ENCODE assay signal across 1 cellular context in the genomic region with DNA sequence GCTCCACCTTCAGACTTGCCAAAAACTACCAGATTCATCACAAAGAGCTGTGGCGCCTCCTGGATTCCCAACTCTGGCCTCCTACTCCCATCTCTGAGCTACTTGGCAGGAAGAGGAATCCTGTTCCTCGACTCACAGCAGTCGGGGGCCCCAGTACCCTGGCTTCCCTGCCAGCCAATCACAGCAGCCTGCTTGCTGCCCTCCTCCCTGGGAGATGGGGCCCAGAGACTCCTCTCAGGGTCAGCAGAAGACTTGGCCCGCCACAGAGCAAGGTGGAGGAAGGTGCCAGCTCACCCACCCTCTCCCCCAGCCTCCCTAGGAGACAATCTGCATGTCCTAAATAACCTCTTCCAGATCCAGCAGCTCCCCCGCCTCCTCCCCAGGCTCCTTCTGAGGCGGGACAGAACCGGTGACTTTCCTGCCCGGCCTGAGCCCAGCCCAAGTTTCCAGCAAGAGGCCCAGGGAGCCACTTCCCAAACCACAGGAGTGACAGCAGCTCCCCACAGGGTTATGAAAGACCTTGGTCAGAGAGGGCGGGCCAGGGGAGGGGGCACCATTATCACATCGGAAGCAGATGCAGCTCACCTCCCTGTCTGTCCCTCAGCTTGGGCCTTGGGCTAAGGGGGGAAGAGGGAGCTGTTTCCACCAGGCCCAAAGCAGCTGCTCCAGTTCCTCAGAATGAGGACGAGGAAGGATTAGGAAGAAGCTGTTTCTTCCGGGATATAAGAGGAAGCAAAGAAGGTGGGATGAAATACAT.
TF ChIP-seq lines count a peak whose summit lies in the region.

No MANE protein-coding gene starts in this region.

TF ChIP-seq in HepG2, 621 proteins besides CTCF, POLR2A, EP300 and RAD21:
- TF ChIP-seq, protein P1, sequence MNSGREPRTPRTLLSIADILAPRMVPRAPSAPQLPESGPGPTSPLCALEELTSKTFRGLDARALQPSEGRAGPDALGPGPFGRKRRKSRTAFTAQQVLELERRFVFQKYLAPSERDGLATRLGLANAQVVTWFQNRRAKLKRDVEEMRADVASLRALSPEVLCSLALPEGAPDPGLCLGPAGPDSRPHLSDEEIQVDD (CRISPR knock-in tag; IDR thresholded peaks at IDR 0.05; ENCODE audit: borderline replicate concordance) = no peak
- no peak for TF ChIP-seq RARA (CRISPR knock-in tag; IDR thresholded peaks at IDR 0.05)
- no peak for TF ChIP-seq TSC22D2 (CRISPR knock-in tag; IDR thresholded peaks at IDR 0.05; ENCODE audit: borderline replicate concordance)
- no peak for TF ChIP-seq ZNF335 (CRISPR knock-in tag; IDR thresholded peaks at IDR 0.05)
- TF ChIP-seq NFYB (CRISPR knock-in tag; IDR thresholded peaks at IDR 0.05) = peak; percentile 30; the same call in 1 of the 2 replicates
- TF ChIP-seq RXRB (CRISPR knock-in tag; IDR thresholded peaks at IDR 0.05; ENCODE audit: borderline replicate concordance) = no peak
- TF ChIP-seq, protein P2, sequence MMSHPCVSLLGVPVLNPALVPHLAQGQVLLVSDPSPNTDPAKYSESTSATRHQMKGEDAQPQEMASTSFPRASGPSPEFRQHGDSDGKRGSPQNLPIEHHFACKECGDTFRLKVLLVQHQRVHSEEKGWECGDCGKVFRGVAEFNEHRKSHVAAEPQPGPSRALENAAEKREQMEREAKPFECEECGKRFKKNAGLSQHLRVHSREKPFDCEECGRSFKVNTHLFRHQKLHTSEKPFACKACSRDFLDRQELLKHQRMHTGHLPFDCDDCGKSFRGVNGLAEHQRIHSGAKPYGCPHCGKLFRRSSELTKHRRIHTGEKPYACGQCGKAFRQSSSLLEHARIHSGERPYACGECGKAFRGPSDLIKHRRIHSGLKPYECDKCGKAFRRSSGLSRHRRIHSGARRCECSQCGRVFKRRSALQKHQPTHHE (CRISPR knock-in tag; IDR thresholded peaks at IDR 0.05; ENCODE audit: borderline replicate concordance) = no peak
TF ChIP-seq in HepG2: peak in this region for 1.
